In the genomic region with DNA sequence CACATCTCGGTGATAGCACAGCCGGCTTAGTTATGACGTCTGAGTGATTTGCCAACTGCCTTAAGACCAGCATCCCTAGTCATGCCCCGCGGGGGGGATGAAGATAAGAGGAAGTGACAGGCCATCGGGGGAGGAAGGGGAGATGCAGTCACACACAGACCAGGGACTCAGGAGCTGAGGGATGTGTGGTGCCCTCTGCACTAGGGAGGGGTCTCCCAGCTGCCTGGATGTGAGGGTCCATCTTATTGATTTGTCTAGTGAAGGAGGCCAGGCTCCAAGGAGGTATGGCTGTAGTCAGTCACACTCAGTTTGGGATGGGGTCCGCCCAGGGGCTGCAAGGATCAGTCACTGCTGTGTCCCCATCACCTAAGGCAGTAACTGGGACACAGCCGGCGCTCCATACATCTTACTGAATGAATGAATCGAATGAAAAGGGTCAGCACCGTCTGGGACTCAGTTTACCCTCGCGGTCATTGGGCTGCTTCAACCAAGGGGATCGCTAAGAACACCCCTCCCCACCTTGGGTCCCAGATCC, we compare ENCODE assay signal across 8 cellular contexts. TPM values are rescaled to one million over a fixed set of nuclear protein-coding genes. Genes with fewer than 3 reads are reported as not detected.
A peak's percentile ranks its signal among the peaks of the same experiment; 100 is the strongest.
DNase-seq lines count a peak whose midpoint lies in the region; ATAC-seq and TF ChIP-seq lines count a peak whose summit lies in the region.

No MANE protein-coding gene starts in this region.

- no peak for TF ChIP-seq CTCF in cardiac fibroblast (IDR thresholded peaks at IDR 0.05; ENCODE audit: low read depth, low read length)
- TF ChIP-seq CTCF in GM10248 (IDR thresholded peaks at IDR 0.05; ENCODE audit: control extremely low read depth, extremely low read depth, low read depth, missing control alignments): no peak

- no peaks in the 10 kb centered on the region for H3K9me3 Mint-ChIP-seq in activated CD4-positive, alpha-beta T cell treated with anti-CD3 and anti-CD28 coated beads for 36 hours (ENCODE audit: low read depth)
- H3K9me3 Mint-ChIP-seq in stimulated activated naive CD8-positive, alpha-beta T cell treated with anti-CD3 and anti-CD28 coated beads, Interleukin-15, Interleukin-2, amounts not matched to agents 100 ng/mL and 50 ng/mL, for 24 hours: no peaks in the 10 kb centered on the region

- H3K27ac Mint-ChIP-seq in activated CD4-positive, alpha-beta T cell treated with anti-CD3 and anti-CD28 coated beads for 36 hours: peak overlapping the region; percentile 14
- peak overlapping the region; percentile 70 for H3K27ac Mint-ChIP-seq in stimulated activated naive CD8-positive, alpha-beta T cell treated with anti-CD3 and anti-CD28 coated beads, Interleukin-15, Interleukin-2, amounts not matched to agents 100 ng/mL and 50 ng/mL, for 24 hours

- peak overlapping the region; percentile 45 to 46 for H3K4me3 ChIP-seq in cardiac fibroblast (replicated peaks in 1 of 2; ENCODE audit: low read depth in 2 of 2, low read length in 2 of 2)

- intact Hi-C loops in activated CD4-positive, alpha-beta T cell treated with anti-CD3 and anti-CD28 coated beads for 36 hours (cut with DNase I, micrococcal nuclease): loop anchor here (2.0 to 5.0 kb wide), 3 partner anchors 36 to 349 kb away; a partner anchor contains a TSS

- CTCF ChIA-PET in activated CD4-positive, alpha-beta T cell treated with anti-CD3 and anti-CD28 coated beads for 36 hours (lab: Charles Lee): interaction anchor here (0.8 kb wide), 1 partner anchor 10 kb away, joined by 3 read pairs; no protein-coding TSS in a partner anchor
- CTCF ChIA-PET in GM10248 (lab: Yijun Ruan, JAX): interaction anchor here (1.2 to 8.7 kb wide), 4 partner anchors 12 to 43 kb away, joined by 3 to 87 read pairs (median 69); a partner anchor contains a TSS

- H3K4me1 Mint-ChIP-seq in activated CD4-positive, alpha-beta T cell treated with anti-CD3 and anti-CD28 coated beads for 36 hours: peaks cover 44% of the 10 kb centered on the region
- H3K4me1 Mint-ChIP-seq in stimulated activated naive CD8-positive, alpha-beta T cell treated with anti-CD3 and anti-CD28 coated beads, Interleukin-15, Interleukin-2, amounts not matched to agents 100 ng/mL and 50 ng/mL, for 24 hours (ENCODE audit: low read depth): peaks cover 53% of the 10 kb centered on the region

- peak overlapping the region; percentile 74 for H3K4me3 Mint-ChIP-seq in activated CD4-positive, alpha-beta T cell treated with anti-CD3 and anti-CD28 coated beads for 36 hours
- H3K4me3 Mint-ChIP-seq in stimulated activated naive CD8-positive, alpha-beta T cell treated with anti-CD3 and anti-CD28 coated beads, Interleukin-15, Interleukin-2, amounts not matched to agents 100 ng/mL and 50 ng/mL, for 24 hours: peak overlapping the region; percentile 80

- POLR2A ChIA-PET in activated CD4-positive, alpha-beta T cell treated with anti-CD3 and anti-CD28 coated beads for 36 hours (lab: Charles Lee): no interaction called here
- POLR2A ChIA-PET in GM10248 (lab: Yijun Ruan, JAX): interaction anchor here (1.0 kb wide), 1 partner anchor 25 kb away, joined by 4 read pairs; a partner anchor contains a TSS

- no peaks in the 10 kb centered on the region for H3K36me3 Mint-ChIP-seq in activated CD4-positive, alpha-beta T cell treated with anti-CD3 and anti-CD28 coated beads for 36 hours (ENCODE audit: low read depth)
- peaks cover 4% of the 10 kb centered on the region for H3K36me3 Mint-ChIP-seq in stimulated activated naive CD8-positive, alpha-beta T cell treated with anti-CD3 and anti-CD28 coated beads, Interleukin-15, Interleukin-2, amounts not matched to agents 100 ng/mL and 50 ng/mL, for 24 hours (ENCODE audit: low read depth)

- DNase-seq in activated CD4-positive, alpha-beta T cell treated with anti-CD3 and anti-CD28 coated beads for 36 hours: peak; percentile 68
- DNase-seq in activated CD4-positive, alpha-beta T cell treated with anti-CD3 and anti-CD28 coated beads, Interleukin-2, amount 50 U/mL, for 4 hours: no peak
- DNase-seq in RPMI7951 (ENCODE audit: low read depth) (peak; percentile 73), cardiac fibroblast (ENCODE audit: low read depth in 2 of 2) (peak; percentile 48 to 64), kidney tubule cell (ENCODE audit: low spot score) (peak; percentile 60), GM10248 (ENCODE audit: extremely low spot score) (no peak)

- H3K27me3 Mint-ChIP-seq in activated CD4-positive, alpha-beta T cell treated with anti-CD3 and anti-CD28 coated beads for 36 hours: no peaks in the 10 kb centered on the region
- no peaks in the 10 kb centered on the region for H3K27me3 Mint-ChIP-seq in stimulated activated naive CD8-positive, alpha-beta T cell treated with anti-CD3 and anti-CD28 coated beads, Interleukin-15, Interleukin-2, amounts not matched to agents 100 ng/mL and 50 ng/mL, for 24 hours

- ATAC-seq in activated CD4-positive, alpha-beta T cell treated with anti-CD3 and anti-CD28 coated beads for 36 hours: peak; percentile 22
- no peak for ATAC-seq in GM18502 (IDR thresholded peaks at IDR 0.05; ENCODE audit: poor library complexity, unreplicated experiment)

RNA-seq across cellular contexts. Expression of a gene that starts 19.3 kb away (rescaled TPM):
- 10 to 100 TPM; 58.1 to 71.8 TPM for total RNA-seq in activated CD4-positive, alpha-beta T cell treated with anti-CD3 and anti-CD28 coated beads for 36 hours
- 138 and 144 TPM in 2 replicates for total RNA-seq in RPMI7951 (2014; rRNA removed; shearing (Covaris generic))

RNA-seq across cellular contexts. Expression of a gene that starts 24.8 kb away (rescaled TPM):
- 1 to 10 TPM; 7.3 to 7.7 TPM for total RNA-seq in activated CD4-positive, alpha-beta T cell treated with anti-CD3 and anti-CD28 coated beads for 36 hours
- 0.96 and 1.6 TPM in 2 replicates for total RNA-seq in RPMI7951 (2014; rRNA removed; shearing (Covaris generic))

RNA-seq across cellular contexts. Expression of a gene that starts 36.5 kb away (rescaled TPM):
- 10 to 100 TPM; 15.8 to 18.4 TPM for total RNA-seq in activated CD4-positive, alpha-beta T cell treated with anti-CD3 and anti-CD28 coated beads for 36 hours
- 6.2 and 9.0 TPM in 2 replicates for total RNA-seq in RPMI7951 (2014; rRNA removed; shearing (Covaris generic))

RNA-seq across cellular contexts. Expression of a gene that starts 38.1 kb away (rescaled TPM):
- total RNA-seq in activated CD4-positive, alpha-beta T cell treated with anti-CD3 and anti-CD28 coated beads for 36 hours: 10 to 100 TPM; 15.2 to 17.8 TPM
- total RNA-seq in RPMI7951 (2014; rRNA removed; shearing (Covaris generic)): 4.5 and 5.3 TPM in 2 replicates

RNA-seq across cellular contexts. Expression of a gene that starts 53.9 kb away (rescaled TPM):
- total RNA-seq in activated CD4-positive, alpha-beta T cell treated with anti-CD3 and anti-CD28 coated beads for 36 hours: 1 to 10 TPM; 2.0 to 3.2 TPM
- total RNA-seq in RPMI7951 (2014; rRNA removed; shearing (Covaris generic)): 12.9 TPM in 2 replicates

Comparison
In these comparisons a context has a peak if more than half of its experiments do, and no peak if none do; other contexts are left out.
1. DNase-seq: peak in activated CD4-positive, alpha-beta T cell treated with anti-CD3 and anti-CD28 coated beads for 36 hours (single experiment), RPMI7951 (single experiment), cardiac fibroblast (2 of 2) and kidney tubule cell (single experiment); none in activated CD4-positive, alpha-beta T cell treated with anti-CD3 and anti-CD28 coated beads, Interleukin-2, amount 50 U/mL, for 4 hours (0 of 2) and GM10248 (single experiment).